In genomic region chr4:81807386-81807785, GRCh38 we compare ENCODE assay signal across 29 cellular contexts.
"Had no signal": no experiment of that assay in that cellular context is flagged by ENCODE, and none has a peak within 500 bp of the region (broad histone marks: within the 10 kb centered on the region; RNA-seq: fewer than 3 reads in every experiment).

No MANE protein-coding gene starts in this region.

- H3K9me3 ChIP-seq: ascending aorta, gastroesophageal sphincter, neutrophil, testis had no signal

- H3K9me3 Mint-ChIP-seq: activated CD4-positive, alpha-beta memory T cell treated with anti-CD3 and anti-CD28 coated beads for 36 hours; activated naive CD4-positive, alpha-beta T cell treated with anti-CD3 and anti-CD28 coated beads, Interleukin-2, amount 10 ng/mL, durations not matched to agents 7 days and 5 days; activated naive CD8-positive, alpha-beta T cell treated with anti-CD3 and anti-CD28 coated beads, Interleukin-2, amount 10 ng/mL, durations not matched to agents 7 days and 5 days; activated T-cell treated with anti-CD3 and anti-CD28 coated beads, Interleukin-2, amount 50 U/mL, for 24 hours; naive B cell; nephron progenitor cell had no signal

- H3K4me3 ChIP-seq: ascending aorta, cardiac muscle cell, gastroesophageal sphincter, testis had no signal

- FAIRE-seq: endothelial cell of umbilical vein, keratinocyte, urothelium cell line had no signal

- H3K27me3 Mint-ChIP-seq: activated naive CD4-positive, alpha-beta T cell treated with anti-CD3 and anti-CD28 coated beads, Interleukin-2, amount 10 ng/mL, durations not matched to agents 7 days and 5 days had no signal

- ATAC-seq: activated CD4-positive, CD25-positive, alpha-beta regulatory T cell treated with anti-CD3 and anti-CD28 coated beads, Interleukin-2, amount 50 U/mL, for 24 hours; gastroesophageal sphincter; left colon; stimulated activated naive CD8-positive, alpha-beta T cell treated with anti-CD3 and anti-CD28 coated beads, Interleukin-15, Interleukin-2, amounts not matched to agents 100 U/mL and 50 U/mL, for 24 hours had no signal

- H3K27ac ChIP-seq: ascending aorta, cardiac muscle cell, gastroesophageal sphincter, neutrophil, testis, WERI-Rb-1 had no signal

- H3K36me3 Mint-ChIP-seq: activated CD4-positive, alpha-beta memory T cell treated with anti-CD3 and anti-CD28 coated beads for 36 hours; activated naive CD4-positive, alpha-beta T cell treated with anti-CD3 and anti-CD28 coated beads, Interleukin-2, amount 10 ng/mL, durations not matched to agents 7 days and 5 days; activated naive CD8-positive, alpha-beta T cell treated with anti-CD3 and anti-CD28 coated beads, Interleukin-2, amount 10 ng/mL, durations not matched to agents 7 days and 5 days; brain; naive B cell had no signal

- DNase-seq: activated CD4-positive, alpha-beta memory T cell treated with anti-CD3 and anti-CD28 coated beads for 36 hours; activated CD4-positive, alpha-beta T cell treated with anti-CD3 and anti-CD28 coated beads, Interleukin-2, amount 10 ng/mL, durations not matched to agents 24 days and 14 days; activated CD8-positive, alpha-beta memory T cell treated with anti-CD3 and anti-CD28 coated beads, Interleukin-2, amount 50 U/mL, for 48 hours; activated gamma-delta T cell; activated naive CD4-positive, alpha-beta T cell treated with anti-CD3 and anti-CD28 coated beads, Interleukin-2, amount 10 ng/mL, durations not matched to agents 7 days and 5 days; activated naive CD8-positive, alpha-beta T cell treated with anti-CD3 and anti-CD28 coated beads, Interleukin-2, amount 10 ng/mL, durations not matched to agents 7 days and 5 days; activated T-cell treated with anti-CD3 and anti-CD28 coated beads, Interleukin-2, amount 50 U/mL, for 24 hours; cortex of kidney; head of caudate nucleus; hippocampal formation; left colon; naive B cell; nephron progenitor cell; stimulated activated CD4-positive, alpha-beta T cell treated with anti-CD3 and anti-CD28 coated beads, Interleukin-12 subunit alpha, Interleukin-12 subunit beta, amount 100 ng/mL, for 4 hours; stimulated activated CD4-positive, alpha-beta T cell treated with anti-CD3 and anti-CD28 coated beads, Interleukin-4, amount 100 ng/mL, for 1 hour; stimulated activated naive CD8-positive, alpha-beta T cell treated with anti-CD3 and anti-CD28 coated beads, Interleukin-15, Interleukin-2, amounts not matched to agents 100 U/mL and 50 U/mL, for 24 hours; T1000; testis; trophoblast cell; WERI-Rb-1 had no signal

- H3K4me1 ChIP-seq: ascending aorta, gastroesophageal sphincter had no signal

- H3K27ac Mint-ChIP-seq: activated CD4-positive, alpha-beta memory T cell treated with anti-CD3 and anti-CD28 coated beads for 36 hours; activated CD4-positive, alpha-beta T cell treated with anti-CD3 and anti-CD28 coated beads, Interleukin-2, amount 10 ng/mL, durations not matched to agents 24 days and 14 days; activated naive CD4-positive, alpha-beta T cell treated with anti-CD3 and anti-CD28 coated beads, Interleukin-2, amount 10 ng/mL, durations not matched to agents 7 days and 5 days; activated naive CD8-positive, alpha-beta T cell treated with anti-CD3 and anti-CD28 coated beads, Interleukin-2, amount 10 ng/mL, durations not matched to agents 7 days and 5 days; activated T-cell treated with anti-CD3 and anti-CD28 coated beads, Interleukin-2, amount 50 U/mL, for 24 hours; brain had no signal

- H3K4me3 Mint-ChIP-seq: activated CD4-positive, alpha-beta memory T cell treated with anti-CD3 and anti-CD28 coated beads for 36 hours; activated CD4-positive, alpha-beta T cell treated with anti-CD3 and anti-CD28 coated beads, Interleukin-2, amount 10 ng/mL, durations not matched to agents 24 days and 14 days; activated naive CD4-positive, alpha-beta T cell treated with anti-CD3 and anti-CD28 coated beads, Interleukin-2, amount 10 ng/mL, durations not matched to agents 7 days and 5 days; activated naive CD8-positive, alpha-beta T cell treated with anti-CD3 and anti-CD28 coated beads, Interleukin-2, amount 10 ng/mL, durations not matched to agents 7 days and 5 days; activated T-cell treated with anti-CD3 and anti-CD28 coated beads, Interleukin-2, amount 50 U/mL, for 24 hours; brain; naive B cell; nephron progenitor cell had no signal

- H3K4me1 Mint-ChIP-seq: activated naive CD4-positive, alpha-beta T cell treated with anti-CD3 and anti-CD28 coated beads, Interleukin-2, amount 10 ng/mL, durations not matched to agents 7 days and 5 days had no signal

- H3K36me3 ChIP-seq: ascending aorta, cardiac muscle cell, gastroesophageal sphincter, neutrophil, WERI-Rb-1 had no signal

- H3K27me3 ChIP-seq: ascending aorta, cardiac muscle cell, gastroesophageal sphincter, neutrophil, testis had no signal
